In the genomic region with DNA sequence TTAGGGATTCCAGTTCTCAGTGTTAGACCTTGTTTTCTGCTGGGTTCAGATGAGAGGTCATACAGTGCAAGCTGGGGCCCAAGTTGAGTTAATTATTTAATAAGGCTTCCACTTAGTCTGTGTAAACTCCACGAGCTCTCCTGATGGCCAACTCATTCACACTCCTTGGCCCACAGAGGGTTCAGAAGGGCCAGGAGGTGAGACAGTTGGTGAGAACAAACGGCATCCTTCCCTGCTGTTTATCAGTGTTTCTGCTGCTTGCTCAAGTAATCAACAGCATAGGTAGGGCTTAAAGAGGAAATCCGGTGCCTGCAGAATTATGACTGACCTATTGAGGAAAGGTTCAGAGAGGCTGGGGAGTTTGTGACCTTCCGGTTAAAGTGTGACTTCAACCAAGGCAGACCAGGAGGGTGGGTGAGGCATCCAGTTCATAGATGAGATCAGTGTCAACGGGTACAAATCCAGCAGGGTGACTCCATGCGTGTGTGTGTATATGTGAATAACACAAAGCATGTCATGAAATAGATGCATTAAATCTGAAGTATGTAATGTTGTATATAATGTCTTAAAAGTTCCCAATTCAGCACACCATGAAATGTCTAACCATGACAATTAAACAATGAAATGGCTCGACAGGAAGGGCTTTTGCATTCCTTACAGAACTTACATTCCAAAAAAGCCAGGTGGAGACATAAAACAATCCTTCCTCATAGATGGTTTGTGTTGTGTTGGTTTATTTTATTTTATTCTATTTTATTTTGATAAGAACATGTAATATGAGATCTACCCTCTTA, we compare ENCODE assay signal across 27 cellular contexts. TPM values are rescaled to one million over a fixed set of nuclear protein-coding genes. Genes with fewer than 3 reads are reported as not detected.
A peak's percentile ranks its signal among the peaks of the same experiment; 100 is the strongest.
DNase-seq lines count a peak whose midpoint lies in the region; FAIRE-seq and TF ChIP-seq lines count a peak whose summit lies in the region.
"Had no signal": no experiment of that assay in that cellular context is flagged by ENCODE, and none has a peak within 500 bp of the region (broad histone marks: within the 10 kb centered on the region; RNA-seq: fewer than 3 reads in every experiment).

No MANE protein-coding gene starts in this region.

- FAIRE-seq in kidney (lab: Jason Lieb, UNC): no peak
- FAIRE-seq: GM12892 had no signal

- intact Hi-C loops in kidney (cut with DNase I): no loop called here

- no peaks in the 10 kb centered on the region for H3K36me3 ChIP-seq in kidney (ENCODE audit: control insufficient read depth in 1 of 2, insufficient read depth in 2 of 2, low read length in 2 of 2)

- no peak overlapping the region for H3K4me3 ChIP-seq in kidney (ENCODE audit: low read length in 2 of 2)

- H3K9ac ChIP-seq in kidney (ENCODE audit: low read length in 2 of 2): no peak overlapping the region
- H3K9ac ChIP-seq: parathyroid adenoma had no signal

- DNase-seq in HT-29 (ENCODE audit: low spot score) (peak; percentile 87), kidney (no peak), renal cortical epithelial cell (ENCODE audit: low read depth) (peak; percentile 69), NCI-H1048 (lab: John Stamatoyannopoulos, UW) (no peak), NCI-H2171 (lab: John Stamatoyannopoulos, UW) (no peak), GM19240 (ENCODE audit: insufficient read length, low spot score) (no peak), NCI-H1417 (lab: John Stamatoyannopoulos, UW) (no peak)
- DNase-seq: activated CD4-positive, alpha-beta T cell treated with anti-CD3 and anti-CD28 coated beads, Interleukin-2, amount 50 U/mL, for 4 hours; activated gamma-delta T cell treated with Interleukin-2 at 50 U/mL for 16 hours; amniotic stem cell; CD4-positive, CD25-positive, alpha-beta regulatory T cell; central memory CD4-positive, alpha-beta T cell; HCEC 1CT; head of caudate nucleus; KBM-7; MV-4-11; natural killer cell; NCI-H1930; NCI-H446 treated with DMSO at 0.1 percent for 48 hours; stimulated activated CD8-positive, alpha-beta memory T cell treated with anti-CD3 and anti-CD28 coated beads, Interleukin-4, amount 100 ng/mL, for 48 hours had no signal

- H3K9me3 ChIP-seq in kidney (ENCODE audit: control insufficient read depth in 1 of 2, low read length in 2 of 2): no peaks in the 10 kb centered on the region

- TF ChIP-seq CTCF in VCaP (conservative IDR thresholded peaks at IDR 0.05) (0 out of 2 replicates have a peak, but pooled peaks have one; percentile 13), kidney (IDR thresholded peaks at IDR 0.05; ENCODE audit: borderline replicate concordance, extremely low read depth, insufficient read depth) (no peak)

- H3K4me1 ChIP-seq in kidney (ENCODE audit: control insufficient read depth in 1 of 2, insufficient read depth in 1 of 2, low read depth in 1 of 2, low read length in 2 of 2): peaks cover 5 to 24% of the 10 kb centered on the region in 2 donors
- H3K4me1 ChIP-seq: parathyroid adenoma had no signal

- H3K27ac ChIP-seq in VCaP: no peak overlapping the region
- peak overlapping the region; percentile 45 to 82 for H3K27ac ChIP-seq in kidney (ENCODE audit: low read depth in 2 of 2, low read length in 2 of 2)
- H3K27ac ChIP-seq: HL-60, parathyroid adenoma had no signal

RNA-seq across cellular contexts. Expression of gene BCAS1, which starts 37.4 kb away (rescaled TPM):
- 39.5 and 42.4 TPM in 2 replicates for total RNA-seq in HT-29 (2014; rRNA removed; shearing (Covaris generic))
- total RNA-seq in kidney (4.8 TPM), renal cortical epithelial cell (0.10 and 0.17 TPM in 2 replicates)
- polyA plus RNA-seq in kidney (ENCODE audit: insufficient read depth, low read depth, low replicate concordance): 1.1 TPM
- total RNA-seq: lung microvascular endothelial cell, RPMI7951 had no signal
- polyA plus RNA-seq: fibroblast of lung had no signal

Comparison
In these comparisons a context has a peak if more than half of its experiments do, and no peak if none do; other contexts are left out.
1. DNase-seq: peak in HT-29 (single experiment) and renal cortical epithelial cell (single experiment); none in kidney (single experiment), NCI-H1048 (single experiment), NCI-H2171 (single experiment), GM19240 (single experiment) and NCI-H1417 (0 of 3).